ENCODE assay signal across 24 cellular contexts in genomic region chr20:61682114-61682997, GRCh38.
DNase-seq lines count a peak whose midpoint lies in the region; ATAC-seq, FAIRE-seq and TF ChIP-seq lines count a peak whose summit lies in the region.
"Had no signal": no experiment of that assay in that cellular context is flagged by ENCODE, and none has a peak within 500 bp of the region (broad histone marks: within the 10 kb centered on the region; RNA-seq: fewer than 3 reads in every experiment).

No MANE protein-coding gene starts in this region.

- H2BK5ac ChIP-seq in neuronal stem cell (ENCODE audit: low read length): no peak overlapping the region

- TF ChIP-seq CTCF in BJ (IDR thresholded peaks at IDR 0.05; ENCODE audit: insufficient read depth, low read depth, low read length) (no peak), bronchial epithelial cell (IDR thresholded peaks at IDR 0.05; ENCODE audit: insufficient read depth, low read length, severe bottlenecking) (no peak), GM13977 (IDR thresholded peaks at IDR 0.05; ENCODE audit: extremely low read depth, insufficient read depth, missing control alignments) (no peak)

- H2BK15ac ChIP-seq in neuronal stem cell (ENCODE audit: low read length): no peak overlapping the region

- DNase-seq in BJ (ENCODE audit: low read depth) (peak; percentile 9), NCI-H226 (peak; percentile 71), bronchial epithelial cell (ENCODE audit: low read depth) (peak; percentile 45), neuronal stem cell (ENCODE audit: low spot score) (no peak), C1 segment of cervical spinal cord (lab: John Stamatoyannopoulos, UW) (no peak), GM13977 (ENCODE audit: low spot score) (no peak)
- DNase-seq: CD8-positive, alpha-beta T cell; DND-41; KG1; NCI-H1105 treated with DMSO at 0.1 percent for 48 hours; NCI-H1694; NCI-H2081; NCI-H2171; NCI-H524 treated with DMSO at 0.1 percent for 48 hours; NCI-H82; OCI-M1 had no signal

- no peak overlapping the region for H4K91ac ChIP-seq in neuronal stem cell (ENCODE audit: low read depth, low read length, poor library complexity)

- no peak overlapping the region for H2AFZ ChIP-seq in neuronal stem cell (ENCODE audit: low read length)
- H2AFZ ChIP-seq: GM23338 had no signal

- H3K18ac ChIP-seq in neuronal stem cell (ENCODE audit: low read length): no peak overlapping the region

- peak overlapping the region; percentile 12 for H2AK5ac ChIP-seq in neuronal stem cell (ENCODE audit: low read depth, low read length)

- H3K9me3 ChIP-seq in neuronal stem cell (replicated peaks in 1 of 2; ENCODE audit: control insufficient read depth in 2 of 2, insufficient read depth in 1 of 2, low read depth in 1 of 2, low read length in 2 of 2): peaks cover 0 to 4% of the 10 kb centered on the region in 2 donors
- H3K9me3 ChIP-seq: BLaER1 treated with 17β-estradiol and CSF1 and Interleukin-3, amounts not matched to agents 10 nM and 100 nM; HAP-1 had no signal

- no peak overlapping the region for H3K4me3 ChIP-seq in BJ (ENCODE audit: low read depth, low read length)
- H3K4me3 ChIP-seq in bronchial epithelial cell (ENCODE audit: low read depth, low read length): no peak overlapping the region
- no peak overlapping the region for H3K4me3 ChIP-seq in neuronal stem cell (ENCODE audit: low read length in 2 of 2)
- H3K4me3 ChIP-seq: BLaER1 treated with 17β-estradiol and CSF1 and Interleukin-3, amounts not matched to agents 10 nM and 100 nM; GM23338; HAP-1 had no signal

- no peak overlapping the region for H3K27ac ChIP-seq in neuronal stem cell (replicated peaks; ENCODE audit: low read length)
- H3K27ac ChIP-seq: BLaER1 treated with 17β-estradiol and CSF1 and Interleukin-3, amounts not matched to agents 10 nM and 100 nM; HL-60 had no signal

- H3K36me3 ChIP-seq in BJ (ENCODE audit: control insufficient read depth, insufficient read depth, low read length) (no peaks in the 10 kb centered on the region), bronchial epithelial cell (ENCODE audit: control insufficient read depth, insufficient read depth, low read length) (no peaks in the 10 kb centered on the region), neuronal stem cell (replicated peaks in 1 of 2; ENCODE audit: control insufficient read depth in 2 of 2, insufficient read depth in 2 of 2, low read length in 2 of 2) (no peaks in the 10 kb centered on the region)
- H3K36me3 ChIP-seq: BLaER1 treated with 17β-estradiol and CSF1 and Interleukin-3, amounts not matched to agents 10 nM and 100 nM; HAP-1 had no signal

- H3K23ac ChIP-seq in neuronal stem cell (ENCODE audit: low read depth, low read length, poor library complexity): no peak overlapping the region

- CTCF ChIA-PET in BJ (lab: Yijun Ruan, JAX): no interaction called here

- FAIRE-seq in bronchial epithelial cell (lab: Jason Lieb, UNC): peak; percentile 50
- FAIRE-seq: A204.1, GM12891, RCC 7860 had no signal

- H4K8ac ChIP-seq in neuronal stem cell (ENCODE audit: low read depth, low read length): no peak overlapping the region

- H3K14ac ChIP-seq in neuronal stem cell (ENCODE audit: low read length): no peak overlapping the region

- no peak overlapping the region for H3K9ac ChIP-seq in neuronal stem cell (ENCODE audit: low read depth, low read length, poor library complexity)
- H3K9ac ChIP-seq: BLaER1 treated with 17β-estradiol and CSF1 and Interleukin-3, amounts not matched to agents 10 nM and 100 nM had no signal

- no peak overlapping the region for H2BK12ac ChIP-seq in neuronal stem cell (ENCODE audit: low read length)

- no peaks in the 10 kb centered on the region for H3K79me1 ChIP-seq in neuronal stem cell (ENCODE audit: low read depth, low read length)

- WGBS in neuronal stem cell (ENCODE audit: extremely low coverage in 2 of 2, insufficient read length in 2 of 2, insufficient replicate concordance in 1 of 2), 2 donors: no CpG with 5 or more reads among the region's 5 CpGs

- no peak for ATAC-seq in GM18873 (IDR thresholded peaks at IDR 0.05; ENCODE audit: low FRiP score, unreplicated experiment)
- ATAC-seq: CD8-positive, alpha-beta T cell; GM23338 had no signal

- no peak overlapping the region for H3K4me2 ChIP-seq in neuronal stem cell (ENCODE audit: insufficient read depth, low read length, poor library complexity, severe bottlenecking)
- H3K4me2 ChIP-seq: BLaER1 treated with 17β-estradiol and CSF1 and Interleukin-3, amounts not matched to agents 10 nM and 100 nM; GM23338 had no signal

- H3K4me1 ChIP-seq in neuronal stem cell (ENCODE audit: control insufficient read depth in 2 of 2, insufficient read depth in 1 of 2, low read depth in 1 of 2, low read length in 2 of 2): peaks cover 3 to 16% of the 10 kb centered on the region in 2 donors
- H3K4me1 ChIP-seq: HAP-1 had no signal

- no peak overlapping the region for H2BK120ac ChIP-seq in neuronal stem cell (ENCODE audit: low read depth, low read length)

- in situ Hi-C loops in GM13977 (cut with MboI; ENCODE audit: low pct_unique_long_range_greater_than_20kb, low sequenced_read_pairs, unreplicated experiment): no loop called here

- H3K27me3 ChIP-seq in BJ (ENCODE audit: control insufficient read depth, insufficient read depth, low read length): no peaks in the 10 kb centered on the region; the same call in 1 of the 2 replicates
- H3K27me3 ChIP-seq in bronchial epithelial cell (ENCODE audit: control insufficient read depth, insufficient read depth, low read length): no peaks in the 10 kb centered on the region
- no peaks in the 10 kb centered on the region for H3K27me3 ChIP-seq in neuronal stem cell (ENCODE audit: control insufficient read depth in 3 of 3, insufficient read depth in 3 of 3, low read depth in 1 of 3, low read length in 3 of 3)
- H3K27me3 ChIP-seq: BLaER1 treated with 17β-estradiol and CSF1 and Interleukin-3, amounts not matched to agents 10 nM and 100 nM had no signal

- POLR2A ChIA-PET in BJ (lab: Charles Lee): no interaction called here

- no peak overlapping the region for H3K4ac ChIP-seq in neuronal stem cell (ENCODE audit: low read length)

Comparison
In these comparisons a context has a peak if more than half of its experiments do, and no peak if none do; other contexts are left out.
1. DNase-seq: peak in BJ (single experiment), NCI-H226 (single experiment) and bronchial epithelial cell (single experiment); none in neuronal stem cell (single experiment), C1 segment of cervical spinal cord (0 of 14) and GM13977 (single experiment).